In genomic region chr3:10459954-10460754, GRCh38 we compare ENCODE assay signal across 1 cellular context.
TF ChIP-seq lines count a peak whose summit lies in the region.

No MANE protein-coding gene starts in this region.

TF ChIP-seq in HepG2, 621 proteins besides CTCF, POLR2A, EP300 and RAD21 (continued from another document and continues in another):
- TF ChIP-seq MAF1 (CRISPR knock-in tag; IDR thresholded peaks at IDR 0.05; ENCODE audit: borderline replicate concordance) (peak; percentile 87; the same call in 1 of the 2 replicates), KAT8 (CRISPR knock-in tag; IDR thresholded peaks at IDR 0.05) (peak; percentile 85), ZNF83 (CRISPR knock-in tag; IDR thresholded peaks at IDR 0.05; ENCODE audit: borderline replicate concordance) (peak; percentile 93), BHLHE40 (IDR thresholded peaks at IDR 0.05; ENCODE audit: low read length) (0 out of 2 replicates have a peak, but pooled peaks have one; percentile 20), ZNF639 (CRISPR knock-in tag; conservative IDR thresholded peaks at IDR 0.05) (peak; percentile 91), TOE1 (CRISPR knock-in tag; IDR thresholded peaks at IDR 0.05) (peak; percentile 96), RORA (CRISPR knock-in tag; IDR thresholded peaks at IDR 0.05) (no peak), ZBTB4 (CRISPR knock-in tag; IDR thresholded peaks at IDR 0.05; ENCODE audit: borderline replicate concordance) (no peak; the same call in 1 of the 2 replicates), TFAP4 (IDR thresholded peaks at IDR 0.05; ENCODE audit: borderline replicate concordance, low read depth) (peak; percentile 47; the same call in 1 of the 2 replicates), SPEN (CRISPR knock-in tag; IDR thresholded peaks at IDR 0.05; ENCODE audit: low read depth) (peak; percentile 85), TCF7L2 (IDR thresholded peaks at IDR 0.05; ENCODE audit: low read depth, low read length) (no peak), RNF2 (conservative IDR thresholded peaks at IDR 0.05; ENCODE audit: low read depth) (no peak), ZNF329 (CRISPR knock-in tag; IDR thresholded peaks at IDR 0.05; ENCODE audit: low read depth) (peak; percentile 86), EZH2 (conservative IDR thresholded peaks at IDR 0.05; ENCODE audit: low read depth, low read length) (no peak), CEBPZ (IDR thresholded peaks at IDR 0.05; ENCODE audit: low read length) (no peak), GTF3A (CRISPR knock-in tag; conservative IDR thresholded peaks at IDR 0.05) (no peak), CENPX (CRISPR knock-in tag; IDR thresholded peaks at IDR 0.05) (no peak), ZMYM4 (CRISPR knock-in tag; IDR thresholded peaks at IDR 0.05) (peak; percentile 83), ZFAT (CRISPR knock-in tag; conservative IDR thresholded peaks at IDR 0.05) (peak; percentile 77; the same call in 1 of the 2 replicates), ZNF850 (CRISPR knock-in tag; conservative IDR thresholded peaks at IDR 0.05) (no peak), RFX5 (IDR thresholded peaks at IDR 0.05; ENCODE audit: low read depth, low read length) (no peak), CREB1 (IDR thresholded peaks at IDR 0.05) (no peak), CREB1 (CRISPR knock-in tag; IDR thresholded peaks at IDR 0.05) (no peak), NR2F1 (CRISPR knock-in tag; IDR thresholded peaks at IDR 0.05) (peak; percentile 41 to 55; a peak in 1 of 4 replicates), CCAR2 (optimal IDR thresholded peaks at IDR 0.05; ENCODE audit: low read depth, low read length) (no peak), ZNF737 (CRISPR knock-in tag; IDR thresholded peaks at IDR 0.05; ENCODE audit: borderline replicate concordance) (peak; percentile 97), GFI1 (CRISPR knock-in tag; IDR thresholded peaks at IDR 0.05; ENCODE audit: borderline replicate concordance) (no peak), ZNF17 (CRISPR knock-in tag; IDR thresholded peaks at IDR 0.05) (no peak), DPF2 (CRISPR knock-in tag; IDR thresholded peaks at IDR 0.05; ENCODE audit: borderline replicate concordance, low read depth) (no peak), ZSCAN9 (CRISPR knock-in tag; IDR thresholded peaks at IDR 0.05; ENCODE audit: borderline replicate concordance) (peak; percentile 99), ZFP36L2 (CRISPR knock-in tag; IDR thresholded peaks at IDR 0.05) (peak; percentile 98)
- TF ChIP-seq, protein P1, sequence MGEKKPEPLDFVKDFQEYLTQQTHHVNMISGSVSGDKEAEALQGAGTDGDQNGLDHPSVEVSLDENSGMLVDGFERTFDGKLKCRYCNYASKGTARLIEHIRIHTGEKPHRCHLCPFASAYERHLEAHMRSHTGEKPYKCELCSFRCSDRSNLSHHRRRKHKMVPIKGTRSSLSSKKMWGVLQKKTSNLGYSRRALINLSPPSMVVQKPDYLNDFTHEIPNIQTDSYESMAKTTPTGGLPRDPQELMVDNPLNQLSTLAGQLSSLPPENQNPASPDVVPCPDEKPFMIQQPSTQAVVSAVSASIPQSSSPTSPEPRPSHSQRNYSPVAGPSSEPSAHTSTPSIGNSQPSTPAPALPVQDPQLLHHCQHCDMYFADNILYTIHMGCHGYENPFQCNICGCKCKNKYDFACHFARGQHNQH (CRISPR knock-in tag; IDR thresholded peaks at IDR 0.05): peak; percentile 96
- TF ChIP-seq, protein P2, sequence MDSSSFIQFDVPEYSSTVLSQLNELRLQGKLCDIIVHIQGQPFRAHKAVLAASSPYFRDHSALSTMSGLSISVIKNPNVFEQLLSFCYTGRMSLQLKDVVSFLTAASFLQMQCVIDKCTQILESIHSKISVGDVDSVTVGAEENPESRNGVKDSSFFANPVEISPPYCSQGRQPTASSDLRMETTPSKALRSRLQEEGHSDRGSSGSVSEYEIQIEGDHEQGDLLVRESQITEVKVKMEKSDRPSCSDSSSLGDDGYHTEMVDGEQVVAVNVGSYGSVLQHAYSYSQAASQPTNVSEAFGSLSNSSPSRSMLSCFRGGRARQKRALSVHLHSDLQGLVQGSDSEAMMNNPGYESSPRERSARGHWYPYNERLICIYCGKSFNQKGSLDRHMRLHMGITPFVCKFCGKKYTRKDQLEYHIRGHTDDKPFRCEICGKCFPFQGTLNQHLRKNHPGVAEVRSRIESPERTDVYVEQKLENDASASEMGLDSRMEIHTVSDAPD (CRISPR knock-in tag; IDR thresholded peaks at IDR 0.05): no peak
- TF ChIP-seq, protein P3, sequence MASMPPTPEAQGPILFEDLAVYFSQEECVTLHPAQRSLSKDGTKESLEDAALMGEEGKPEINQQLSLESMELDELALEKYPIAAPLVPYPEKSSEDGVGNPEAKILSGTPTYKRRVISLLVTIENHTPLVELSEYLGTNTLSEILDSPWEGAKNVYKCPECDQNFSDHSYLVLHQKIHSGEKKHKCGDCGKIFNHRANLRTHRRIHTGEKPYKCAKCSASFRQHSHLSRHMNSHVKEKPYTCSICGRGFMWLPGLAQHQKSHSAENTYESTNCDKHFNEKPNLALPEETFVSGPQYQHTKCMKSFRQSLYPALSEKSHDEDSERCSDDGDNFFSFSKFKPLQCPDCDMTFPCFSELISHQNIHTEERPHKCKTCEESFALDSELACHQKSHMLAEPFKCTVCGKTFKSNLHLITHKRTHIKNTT (CRISPR knock-in tag; IDR thresholded peaks at IDR 0.05): no peak
- TF ChIP-seq, protein P4, sequence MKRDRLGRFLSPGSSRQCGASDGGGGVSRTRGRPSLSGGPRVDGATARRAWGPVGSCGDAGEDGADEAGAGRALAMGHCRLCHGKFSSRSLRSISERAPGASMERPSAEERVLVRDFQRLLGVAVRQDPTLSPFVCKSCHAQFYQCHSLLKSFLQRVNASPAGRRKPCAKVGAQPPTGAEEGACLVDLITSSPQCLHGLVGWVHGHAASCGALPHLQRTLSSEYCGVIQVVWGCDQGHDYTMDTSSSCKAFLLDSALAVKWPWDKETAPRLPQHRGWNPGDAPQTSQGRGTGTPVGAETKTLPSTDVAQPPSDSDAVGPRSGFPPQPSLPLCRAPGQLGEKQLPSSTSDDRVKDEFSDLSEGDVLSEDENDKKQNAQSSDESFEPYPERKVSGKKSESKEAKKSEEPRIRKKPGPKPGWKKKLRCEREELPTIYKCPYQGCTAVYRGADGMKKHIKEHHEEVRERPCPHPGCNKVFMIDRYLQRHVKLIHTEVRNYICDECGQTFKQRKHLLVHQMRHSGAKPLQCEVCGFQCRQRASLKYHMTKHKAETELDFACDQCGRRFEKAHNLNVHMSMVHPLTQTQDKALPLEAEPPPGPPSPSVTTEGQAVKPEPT (CRISPR knock-in tag; IDR thresholded peaks at IDR 0.05; ENCODE audit: low read depth): no peak
- TF ChIP-seq, protein P5, sequence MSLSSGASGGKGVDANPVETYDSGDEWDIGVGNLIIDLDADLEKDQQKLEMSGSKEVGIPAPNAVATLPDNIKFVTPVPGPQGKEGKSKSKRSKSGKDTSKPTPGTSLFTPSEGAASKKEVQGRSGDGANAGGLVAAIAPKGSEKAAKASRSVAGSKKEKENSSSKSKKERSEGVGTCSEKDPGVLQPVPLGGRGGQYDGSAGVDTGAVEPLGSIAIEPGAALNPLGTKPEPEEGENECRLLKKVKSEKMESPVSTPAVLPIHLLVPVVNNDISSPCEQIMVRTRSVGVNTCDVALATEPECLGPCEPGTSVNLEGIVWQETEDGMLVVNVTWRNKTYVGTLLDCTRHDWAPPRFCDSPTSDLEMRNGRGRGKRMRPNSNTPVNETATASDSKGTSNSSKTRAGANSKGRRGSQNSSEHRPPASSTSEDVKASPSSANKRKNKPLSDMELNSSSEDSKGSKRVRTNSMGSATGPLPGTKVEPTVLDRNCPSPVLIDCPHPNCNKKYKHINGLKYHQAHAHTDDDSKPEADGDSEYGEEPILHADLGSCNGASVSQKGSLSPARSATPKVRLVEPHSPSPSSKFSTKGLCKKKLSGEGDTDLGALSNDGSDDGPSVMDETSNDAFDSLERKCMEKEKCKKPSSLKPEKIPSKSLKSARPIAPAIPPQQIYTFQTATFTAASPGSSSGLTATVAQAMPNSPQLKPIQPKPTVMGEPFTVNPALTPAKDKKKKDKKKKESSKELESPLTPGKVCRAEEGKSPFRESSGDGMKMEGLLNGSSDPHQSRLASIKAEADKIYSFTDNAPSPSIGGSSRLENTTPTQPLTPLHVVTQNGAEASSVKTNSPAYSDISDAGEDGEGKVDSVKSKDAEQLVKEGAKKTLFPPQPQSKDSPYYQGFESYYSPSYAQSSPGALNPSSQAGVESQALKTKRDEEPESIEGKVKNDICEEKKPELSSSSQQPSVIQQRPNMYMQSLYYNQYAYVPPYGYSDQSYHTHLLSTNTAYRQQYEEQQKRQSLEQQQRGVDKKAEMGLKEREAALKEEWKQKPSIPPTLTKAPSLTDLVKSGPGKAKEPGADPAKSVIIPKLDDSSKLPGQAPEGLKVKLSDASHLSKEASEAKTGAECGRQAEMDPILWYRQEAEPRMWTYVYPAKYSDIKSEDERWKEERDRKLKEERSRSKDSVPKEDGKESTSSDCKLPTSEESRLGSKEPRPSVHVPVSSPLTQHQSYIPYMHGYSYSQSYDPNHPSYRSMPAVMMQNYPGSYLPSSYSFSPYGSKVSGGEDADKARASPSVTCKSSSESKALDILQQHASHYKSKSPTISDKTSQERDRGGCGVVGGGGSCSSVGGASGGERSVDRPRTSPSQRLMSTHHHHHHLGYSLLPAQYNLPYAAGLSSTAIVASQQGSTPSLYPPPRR (CRISPR knock-in tag; IDR thresholded peaks at IDR 0.05; ENCODE audit: borderline replicate concordance): no peak
- TF ChIP-seq, protein P6, sequence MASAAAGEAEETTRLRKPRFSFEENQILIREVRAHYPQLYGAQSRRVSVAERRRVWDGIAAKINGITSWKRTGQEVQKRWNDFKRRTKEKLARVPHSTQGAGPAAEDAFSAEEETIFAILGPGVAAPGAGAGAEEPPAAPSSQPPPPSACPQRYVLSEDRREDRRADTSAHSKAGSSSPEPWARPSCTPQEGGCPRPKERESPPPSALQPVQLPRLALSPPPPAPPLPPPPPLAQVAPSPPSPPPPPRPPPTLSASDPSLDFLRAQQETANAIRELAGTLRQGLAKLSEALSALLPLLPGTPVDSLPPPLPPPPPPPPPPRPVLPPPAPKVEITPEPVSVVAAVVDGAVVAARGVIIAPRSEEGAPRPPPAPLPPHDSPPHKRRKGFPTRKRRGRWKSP (CRISPR knock-in tag; IDR thresholded peaks at IDR 0.05): peak; percentile 36; the same call in 1 of the 2 replicates
